Comparison of ENCODE assay signal across 10 cellular contexts in the genomic region with DNA sequence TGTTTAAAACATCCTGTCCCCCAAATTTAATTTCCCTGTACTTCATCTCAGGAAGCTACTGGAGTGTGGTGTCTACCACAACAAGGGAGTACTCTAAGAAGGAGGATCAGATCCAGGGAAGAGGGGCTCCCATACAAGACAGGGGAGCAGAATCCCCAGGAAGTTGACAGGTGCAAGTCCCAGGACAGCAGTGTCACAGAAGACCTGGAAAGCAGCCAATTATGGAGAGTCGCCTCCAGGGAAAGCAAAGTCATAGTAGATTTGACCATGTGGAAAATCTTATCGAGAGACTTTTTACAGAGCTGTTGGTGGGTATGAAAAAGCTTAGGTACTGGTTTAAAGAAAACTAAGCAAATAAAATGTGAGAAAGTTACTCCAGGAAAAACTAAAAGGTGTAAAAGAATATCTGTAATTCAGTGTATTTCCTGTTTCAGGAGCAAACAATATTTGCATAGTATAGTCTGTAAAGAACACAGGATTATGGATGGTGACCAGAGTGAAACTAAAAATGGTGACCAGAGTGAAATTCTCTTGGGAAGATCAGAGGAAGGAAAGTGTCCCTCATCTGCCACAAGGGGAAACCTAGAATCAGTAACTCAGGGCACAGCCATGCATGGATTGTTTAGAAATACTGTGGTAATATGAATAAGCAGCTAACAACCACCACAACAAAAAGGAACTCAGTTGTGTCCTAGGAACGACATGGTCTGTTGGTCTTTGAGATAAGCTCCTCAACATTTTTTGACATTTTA. TPM values are rescaled to one million over a fixed set of nuclear protein-coding genes. Genes with fewer than 3 reads are reported as not detected.
DNase-seq lines count a peak whose midpoint lies in the region; ATAC-seq and TF ChIP-seq lines count a peak whose summit lies in the region.
"Had no signal": no experiment of that assay in that cellular context is flagged by ENCODE, and none has a peak within 500 bp of the region (broad histone marks: within the 10 kb centered on the region; RNA-seq: fewer than 3 reads in every experiment).

No MANE protein-coding gene starts in this region.

- peak; percentile 5 to 78 for DNase-seq in NCI-H524 (lab: John Stamatoyannopoulos, UW)
- DNase-seq in NCI-H524 treated with DMSO at 0.1 percent for 48 hours (lab: John Stamatoyannopoulos, UW) = no peak
- peak; percentile 78 for DNase-seq in renal cortical epithelial cell (ENCODE audit: low read depth)
- DNase-seq in stimulated activated CD4-positive, alpha-beta T cell treated with anti-CD3 and anti-CD28 coated beads, Interleukin-15, amount 100 ng/mL, for 24 hours = no peak
- no peak for DNase-seq in stimulated activated CD4-positive, alpha-beta T cell treated with anti-CD3 and anti-CD28 coated beads, Interleukin-1b, Interleukin-23, amount 100 ng/mL, for 48 hours
- DNase-seq: gastrocnemius medialis, H7 had no signal

- peak; percentile 78 for ATAC-seq in HG03342 (IDR thresholded peaks at IDR 0.05; ENCODE audit: unreplicated experiment)
- peak; percentile 50; the same call in 2 of the 3 replicates for ATAC-seq in SK-N-SH treated with all-trans-retinoic acid at 6 μM for 48 hours
- no peak for ATAC-seq in GM21515 (IDR thresholded peaks at IDR 0.05; ENCODE audit: unreplicated experiment)

TF ChIP-seq in SK-N-SH treated with all-trans-retinoic acid at 6 μM for 48 hours, 23 proteins besides CTCF, POLR2A, EP300 and RAD21:
- TF ChIP-seq, protein P1, sequence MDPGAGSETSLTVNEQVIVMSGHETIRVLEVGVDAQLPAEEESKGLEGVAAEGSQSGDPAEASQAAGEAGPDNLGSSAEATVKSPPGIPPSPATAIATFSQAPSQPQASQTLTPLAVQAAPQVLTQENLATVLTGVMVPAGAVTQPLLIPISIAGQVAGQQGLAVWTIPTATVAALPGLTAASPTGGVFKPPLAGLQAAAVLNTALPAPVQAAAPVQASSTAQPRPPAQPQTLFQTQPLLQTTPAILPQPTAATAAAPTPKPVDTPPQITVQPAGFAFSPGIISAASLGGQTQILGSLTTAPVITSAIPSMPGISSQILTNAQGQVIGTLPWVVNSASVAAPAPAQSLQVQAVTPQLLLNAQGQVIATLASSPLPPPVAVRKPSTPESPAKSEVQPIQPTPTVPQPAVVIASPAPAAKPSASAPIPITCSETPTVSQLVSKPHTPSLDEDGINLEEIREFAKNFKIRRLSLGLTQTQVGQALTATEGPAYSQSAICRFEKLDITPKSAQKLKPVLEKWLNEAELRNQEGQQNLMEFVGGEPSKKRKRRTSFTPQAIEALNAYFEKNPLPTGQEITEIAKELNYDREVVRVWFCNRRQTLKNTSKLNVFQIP (CRISPR knock-in tag; IDR thresholded peaks at IDR 0.05; ENCODE audit: borderline replicate concordance, low read depth) = no peak
- TF ChIP-seq, protein P2, sequence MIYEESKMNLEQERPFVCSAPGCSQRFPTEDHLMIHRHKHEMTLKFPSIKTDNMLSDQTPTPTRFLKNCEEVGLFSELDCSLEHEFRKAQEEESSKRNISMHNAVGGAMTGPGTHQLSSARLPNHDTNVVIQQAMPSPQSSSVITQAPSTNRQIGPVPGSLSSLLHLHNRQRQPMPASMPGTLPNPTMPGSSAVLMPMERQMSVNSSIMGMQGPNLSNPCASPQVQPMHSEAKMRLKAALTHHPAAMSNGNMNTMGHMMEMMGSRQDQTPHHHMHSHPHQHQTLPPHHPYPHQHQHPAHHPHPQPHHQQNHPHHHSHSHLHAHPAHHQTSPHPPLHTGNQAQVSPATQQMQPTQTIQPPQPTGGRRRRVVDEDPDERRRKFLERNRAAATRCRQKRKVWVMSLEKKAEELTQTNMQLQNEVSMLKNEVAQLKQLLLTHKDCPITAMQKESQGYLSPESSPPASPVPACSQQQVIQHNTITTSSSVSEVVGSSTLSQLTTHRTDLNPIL (CRISPR knock-in tag; IDR thresholded peaks at IDR 0.05; ENCODE audit: low read depth) = no peak
- TF ChIP-seq RARB (CRISPR knock-in tag; IDR thresholded peaks at IDR 0.05) = no peak
- TF ChIP-seq ZC3H10 (CRISPR knock-in tag; IDR thresholded peaks at IDR 0.05) = no peak
- TF ChIP-seq, protein P3, sequence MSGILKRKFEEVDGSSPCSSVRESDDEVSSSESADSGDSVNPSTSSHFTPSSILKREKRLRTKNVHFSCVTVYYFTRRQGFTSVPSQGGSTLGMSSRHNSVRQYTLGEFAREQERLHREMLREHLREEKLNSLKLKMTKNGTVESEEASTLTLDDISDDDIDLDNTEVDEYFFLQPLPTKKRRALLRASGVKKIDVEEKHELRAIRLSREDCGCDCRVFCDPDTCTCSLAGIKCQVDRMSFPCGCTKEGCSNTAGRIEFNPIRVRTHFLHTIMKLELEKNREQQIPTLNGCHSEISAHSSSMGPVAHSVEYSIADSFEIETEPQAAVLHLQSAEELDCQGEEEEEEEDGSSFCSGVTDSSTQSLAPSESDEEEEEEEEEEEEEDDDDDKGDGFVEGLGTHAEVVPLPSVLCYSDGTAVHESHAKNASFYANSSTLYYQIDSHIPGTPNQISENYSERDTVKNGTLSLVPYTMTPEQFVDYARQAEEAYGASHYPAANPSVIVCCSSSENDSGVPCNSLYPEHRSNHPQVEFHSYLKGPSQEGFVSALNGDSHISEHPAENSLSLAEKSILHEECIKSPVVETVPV (CRISPR knock-in tag; IDR thresholded peaks at IDR 0.05) = no peak
- no peak for TF ChIP-seq PPARA (CRISPR knock-in tag; IDR thresholded peaks at IDR 0.05; ENCODE audit: borderline replicate concordance)
- TF ChIP-seq PATZ1 (CRISPR knock-in tag; IDR thresholded peaks at IDR 0.05; ENCODE audit: borderline replicate concordance) = no peak
- no peak for TF ChIP-seq ZFP3 (CRISPR knock-in tag; IDR thresholded peaks at IDR 0.05)
- no peak for TF ChIP-seq ISL1 (CRISPR knock-in tag; IDR thresholded peaks at IDR 0.05)
- TF ChIP-seq CSDC2 (CRISPR knock-in tag; IDR thresholded peaks at IDR 0.05) = no peak
- TF ChIP-seq ZNF8 (CRISPR knock-in tag; IDR thresholded peaks at IDR 0.05) = no peak

RNA-seq across cellular contexts. Expression of gene LANCL2, which starts 44.5 kb away (rescaled TPM):
- 13.4 and 26.0 TPM in 2 replicates for total RNA-seq in renal cortical epithelial cell

Comparison
In these comparisons a context has a peak if more than half of its experiments do, and no peak if none do; other contexts are left out.
1. DNase-seq: peak in NCI-H524 (2 of 2) and renal cortical epithelial cell (single experiment); none in NCI-H524 treated with DMSO at 0.1 percent for 48 hours (single experiment), stimulated activated CD4-positive, alpha-beta T cell treated with anti-CD3 and anti-CD28 coated beads, Interleukin-15, amount 100 ng/mL, for 24 hours (single experiment) and stimulated activated CD4-positive, alpha-beta T cell treated with anti-CD3 and anti-CD28 coated beads, Interleukin-1b, Interleukin-23, amount 100 ng/mL, for 48 hours (single experiment).